ENCODE assay signal across 29 cellular contexts in the genomic region with DNA sequence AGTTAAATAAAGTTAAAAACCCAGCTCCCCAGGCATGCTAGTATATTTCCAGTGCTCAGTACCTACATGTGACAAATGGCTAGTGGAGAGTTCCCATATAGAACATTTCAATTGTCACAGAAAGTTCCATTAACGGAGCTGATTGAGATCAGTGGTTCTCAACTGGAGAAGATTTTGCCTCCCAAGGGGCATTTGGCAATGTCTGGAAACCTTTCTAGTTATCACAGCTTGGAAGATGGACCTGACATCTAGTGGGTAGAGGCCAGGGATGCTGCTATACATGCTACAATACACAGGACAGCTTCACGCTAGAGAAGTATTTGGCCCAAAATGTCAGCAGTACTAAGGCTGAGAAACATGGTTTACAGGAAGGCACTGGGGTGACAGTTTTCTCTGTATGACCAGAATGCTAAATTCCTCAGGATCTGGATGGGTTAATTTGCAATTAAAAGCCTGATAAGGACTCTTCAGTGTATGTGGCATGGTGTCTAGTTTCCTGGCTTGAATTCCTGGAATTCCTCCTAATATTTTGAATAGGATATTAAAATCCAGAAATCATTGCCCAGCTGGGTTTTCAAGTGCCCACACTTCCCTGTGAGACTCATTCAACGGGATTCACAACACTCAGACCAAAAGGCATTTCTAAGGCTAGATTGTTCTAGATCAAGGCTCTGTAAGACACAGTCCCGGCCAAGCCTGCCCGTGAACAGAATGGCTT.
DNase-seq lines count a peak whose midpoint lies in the region; ATAC-seq and TF ChIP-seq lines count a peak whose summit lies in the region.
"Had no signal": no experiment of that assay in that cellular context is flagged by ENCODE, and none has a peak within 500 bp of the region (broad histone marks: within the 10 kb centered on the region; RNA-seq: fewer than 3 reads in every experiment).

No MANE protein-coding gene starts in this region.

- H2BK120ac ChIP-seq in H9 (ENCODE audit: low read depth, low read length, poor library complexity, severe bottlenecking) (no peak overlapping the region), neuronal stem cell (ENCODE audit: low read depth, low read length) (peak overlapping the region; percentile 51)

- no peak overlapping the region for H4K5ac ChIP-seq in H9 (ENCODE audit: insufficient read length, low read depth, low read length)

- H3K4me3 ChIP-seq in neuronal stem cell (ENCODE audit: low read length in 2 of 2), result no peak overlapping the region
- H3K4me3 ChIP-seq: BLaER1 treated with 17β-estradiol and CSF1 and Interleukin-3, amounts not matched to agents 10 nM and 100 nM; gastrocnemius medialis; prostate gland; right lobe of liver; tibial nerve had no signal

- intact Hi-C loops in left cardiac atrium (cut with DNase I), result no loop called here

- H3K36me3 Mint-ChIP-seq in H9 (ENCODE audit: insufficient read depth in 1 of 3, low read depth in 3 of 3), result no peaks in the 10 kb centered on the region

- H4K91ac ChIP-seq in H9 (ENCODE audit: insufficient read length, low read depth, low read length) (no peak overlapping the region), neuronal stem cell (ENCODE audit: low read depth, low read length, poor library complexity) (no peak overlapping the region)

- no peak overlapping the region for H2BK20ac ChIP-seq in H9 (ENCODE audit: low read depth, low read length, poor library complexity, severe bottlenecking)

- H3K4me1 Mint-ChIP-seq in H9, result peaks cover 35 to 41% of the 10 kb centered on the region in 2 experiments
- H3K4me1 Mint-ChIP-seq: activated CD4-positive, alpha-beta memory T cell treated with anti-CD3 and anti-CD28 coated beads, Interleukin-2, amount 10 ng/mL, durations not matched to agents 7 days and 5 days had no signal

- H3K4ac ChIP-seq in H9 (ENCODE audit: low read depth, low read length) (no peak overlapping the region), neuronal stem cell (ENCODE audit: low read length) (no peak overlapping the region)

- H3K79me1 ChIP-seq in H9 (ENCODE audit: insufficient read depth, low read depth, low read length, poor library complexity, severe bottlenecking) (no peaks in the 10 kb centered on the region), neuronal stem cell (ENCODE audit: low read depth, low read length) (no peaks in the 10 kb centered on the region)

- H3K4me1 ChIP-seq in H9 (ENCODE audit: insufficient read depth, low read length) (peaks cover 22% of the 10 kb centered on the region), neuronal stem cell (ENCODE audit: control insufficient read depth in 2 of 2, insufficient read depth in 1 of 2, low read depth in 1 of 2, low read length in 2 of 2) (peaks cover 13 to 24% of the 10 kb centered on the region in 2 donors)
- H3K4me1 ChIP-seq: gastrocnemius medialis, prostate gland, right lobe of liver, tibial nerve had no signal

- no peak overlapping the region for H4K8ac ChIP-seq in H9 (replicated peaks; ENCODE audit: insufficient read length, low read depth, low read length)
- no peak overlapping the region for H4K8ac ChIP-seq in neuronal stem cell (ENCODE audit: low read depth, low read length)

- no peaks in the 10 kb centered on the region for H3K79me2 ChIP-seq in H9 (ENCODE audit: insufficient read depth, low read length)

- H3K9me3 ChIP-seq in H9 (ENCODE audit: control insufficient read depth, low read depth, low read length), result no peaks in the 10 kb centered on the region
- H3K9me3 ChIP-seq in neuronal stem cell (replicated peaks in 1 of 2; ENCODE audit: control insufficient read depth in 2 of 2, insufficient read depth in 1 of 2, low read depth in 1 of 2, low read length in 2 of 2), result no peaks in the 10 kb centered on the region
- H3K9me3 ChIP-seq: BLaER1 treated with 17β-estradiol and CSF1 and Interleukin-3, amounts not matched to agents 10 nM and 100 nM; gastrocnemius medialis; prostate gland; right lobe of liver; tibial nerve had no signal

- H2AK5ac ChIP-seq in H9 (ENCODE audit: insufficient read length, low read length), result no peak overlapping the region
- no peak overlapping the region for H2AK5ac ChIP-seq in neuronal stem cell (ENCODE audit: low read depth, low read length)

- TF ChIP-seq CTCF in H9 (conservative IDR thresholded peaks at IDR 0.05), result no peak

- H3K4me3 Mint-ChIP-seq in H9, result no peak overlapping the region
- H3K4me3 Mint-ChIP-seq: activated CD4-positive, alpha-beta memory T cell treated with anti-CD3 and anti-CD28 coated beads, Interleukin-2, amount 10 ng/mL, durations not matched to agents 7 days and 5 days; T-helper 2 cell treated with Interferon-gamma antibody and Interleukin-4, amounts not matched to agents 5 μg/mL and 100 μg/mL, for 36 hours had no signal

- H3K23me2 ChIP-seq in H9 (ENCODE audit: insufficient read length, low read depth, low read length, poor library complexity, severe bottlenecking), result peaks cover 2% of the 10 kb centered on the region

- peak overlapping the region; percentile 17 for H3K4me2 ChIP-seq in H9 (ENCODE audit: insufficient read depth, insufficient read length, low read length)
- no peak overlapping the region for H3K4me2 ChIP-seq in neuronal stem cell (ENCODE audit: insufficient read depth, low read length, poor library complexity, severe bottlenecking)

- H3K23ac ChIP-seq in H9 (ENCODE audit: insufficient read length, low read depth, low read length), result no peak overlapping the region
- H3K23ac ChIP-seq in neuronal stem cell (ENCODE audit: low read depth, low read length, poor library complexity), result no peak overlapping the region

- DNase-seq in H9, result no peak
- DNase-seq in SK-MEL-5 (ENCODE audit: low read depth, low spot score), result peak; percentile 39
- peak; percentile 10 for DNase-seq in globus pallidus (ENCODE audit: low spot score)
- no peak for DNase-seq in neuronal stem cell (ENCODE audit: low spot score)
- DNase-seq in left cardiac atrium, result no peak
- DNase-seq in DMS53 (lab: John Stamatoyannopoulos, UW), result no peak
- DNase-seq: activated CD4-positive, alpha-beta memory T cell treated with anti-CD3 and anti-CD28 coated beads, Interleukin-2, amount 10 ng/mL, durations not matched to agents 7 days and 5 days; activated CD8-positive, alpha-beta memory T cell treated with anti-CD3 and anti-CD28 coated beads, Interleukin-2, amount 50 U/mL, for 48 hours; activated naive CD4-positive, alpha-beta T cell treated with anti-CD3 and anti-CD28 coated beads, Interleukin-2, amount 50 U/mL, for 16 hours; amniotic stem cell; brain microvascular endothelial cell; cerebellar nuclear complex; COR-L47; gastrocnemius medialis; Karpas-422; left colon; NCI-H1417; NCI-H2029 treated with DMSO at 0.1 percent for 48 hours; NCI-H524 treated with DMSO at 0.1 percent for 48 hours; OCI-M1; right lobe of liver; stimulated activated CD4-positive, alpha-beta T cell treated with anti-CD3 and anti-CD28 coated beads, Interleukin-4, amount 100 ng/mL, for 1 hour had no signal

- H3K27ac ChIP-seq in H9 (ENCODE audit: insufficient read length, low read depth, low read length) (no peak overlapping the region), neuronal stem cell (replicated peaks; ENCODE audit: low read length) (peak overlapping the region; percentile 88)
- H3K27ac ChIP-seq: BLaER1 treated with 17β-estradiol and CSF1 and Interleukin-3, amounts not matched to agents 10 nM and 100 nM; brain microvascular endothelial cell; gastrocnemius medialis; prostate gland; right lobe of liver; tibial nerve had no signal

- H3K14ac ChIP-seq in H9 (ENCODE audit: insufficient read depth, low read length) (no peak overlapping the region), neuronal stem cell (ENCODE audit: low read length) (no peak overlapping the region)

- no peak overlapping the region for H2BK12ac ChIP-seq in H9 (ENCODE audit: insufficient read length, low read depth, low read length)
- H2BK12ac ChIP-seq in neuronal stem cell (ENCODE audit: low read length), result peak overlapping the region; percentile 7

- H4K20me1 ChIP-seq in H9 (ENCODE audit: control insufficient read depth, insufficient read depth, insufficient read length), result no peaks in the 10 kb centered on the region
- H4K20me1 ChIP-seq: BLaER1 treated with 17β-estradiol and CSF1 and Interleukin-3, amounts not matched to agents 10 nM and 100 nM had no signal

- H2BK5ac ChIP-seq in H9 (ENCODE audit: insufficient read length, low read length) (no peak overlapping the region), neuronal stem cell (ENCODE audit: low read length) (no peak overlapping the region)

- ATAC-seq in GM18520 (IDR thresholded peaks at IDR 0.05; ENCODE audit: unreplicated experiment) (no peak), GM21367 (IDR thresholded peaks at IDR 0.05; ENCODE audit: unreplicated experiment) (no peak), left cardiac atrium (no peak)
- ATAC-seq: gastrocnemius medialis, HepG2, left colon, right lobe of liver had no signal

- H3K36me3 ChIP-seq in neuronal stem cell (replicated peaks in 1 of 2; ENCODE audit: control insufficient read depth in 2 of 2, insufficient read depth in 2 of 2, low read length in 2 of 2), result no peaks in the 10 kb centered on the region
- H3K36me3 ChIP-seq: BLaER1 treated with 17β-estradiol and CSF1 and Interleukin-3, amounts not matched to agents 10 nM and 100 nM; brain microvascular endothelial cell; gastrocnemius medialis; prostate gland; right lobe of liver; tibial nerve had no signal

- in situ Hi-C loops in SK-MEL-5 (cut with HindIII; ENCODE audit: low pct_unique_long_range_greater_than_20kb, low sequenced_read_pairs), result no loop called here

- no peak overlapping the region for H3K18ac ChIP-seq in H9 (ENCODE audit: insufficient read length, low read depth, low read length)
- H3K18ac ChIP-seq in neuronal stem cell (ENCODE audit: low read length), result peak overlapping the region; percentile 28

- no peak overlapping the region for H3K56ac ChIP-seq in H9 (ENCODE audit: insufficient read length, low read depth, low read length)

- H2BK15ac ChIP-seq in H9 (ENCODE audit: low read depth, low read length) (no peak overlapping the region), neuronal stem cell (ENCODE audit: low read length) (no peak overlapping the region)

- H3K27me3 ChIP-seq in H9 (ENCODE audit: insufficient read depth, low read length), result no peaks in the 10 kb centered on the region
- no peaks in the 10 kb centered on the region for H3K27me3 ChIP-seq in neuronal stem cell (ENCODE audit: control insufficient read depth in 3 of 3, insufficient read depth in 3 of 3, low read depth in 1 of 3, low read length in 3 of 3)
- H3K27me3 ChIP-seq: BLaER1 treated with 17β-estradiol and CSF1 and Interleukin-3, amounts not matched to agents 10 nM and 100 nM; brain microvascular endothelial cell; gastrocnemius medialis; right lobe of liver; tibial nerve had no signal

- H3K27ac Mint-ChIP-seq in H9, result peak overlapping the region in 2 of 3 experiments; percentile 32 to 93; a peak in 2 of 7 replicates
- H3K27ac Mint-ChIP-seq: activated CD4-positive, alpha-beta memory T cell treated with anti-CD3 and anti-CD28 coated beads, Interleukin-2, amount 10 ng/mL, durations not matched to agents 7 days and 5 days; T-helper 2 cell treated with Interferon-gamma antibody and Interleukin-4, amounts not matched to agents 5 μg/mL and 100 μg/mL, for 36 hours had no signal

- no peak overlapping the region for H2AFZ ChIP-seq in H9 (ENCODE audit: low read length)
- H2AFZ ChIP-seq in neuronal stem cell (ENCODE audit: low read length), result no peak overlapping the region

- no peak overlapping the region for H3T11ph ChIP-seq in H9 (ENCODE audit: low read length)

- no CpG with 5 or more reads among the region's 5 CpGs for WGBS in H9 (ENCODE audit: extremely low coverage, insufficient read length, low lambda C conversion rate)
- WGBS in neuronal stem cell (ENCODE audit: extremely low coverage in 2 of 2, insufficient read length in 2 of 2, insufficient replicate concordance in 1 of 2), 2 donors, result no CpG with 5 or more reads among the region's 5 CpGs

- no peak overlapping the region for H3K9ac ChIP-seq in H9 (ENCODE audit: extremely low read depth, insufficient read length, low read length)
- H3K9ac ChIP-seq in neuronal stem cell (ENCODE audit: low read depth, low read length, poor library complexity), result no peak overlapping the region
- H3K9ac ChIP-seq: BLaER1 treated with 17β-estradiol and CSF1 and Interleukin-3, amounts not matched to agents 10 nM and 100 nM had no signal

- no peaks in the 10 kb centered on the region for H3K27me3 Mint-ChIP-seq in H9 (ENCODE audit: low read depth)
- H3K27me3 Mint-ChIP-seq: activated CD4-positive, alpha-beta memory T cell treated with anti-CD3 and anti-CD28 coated beads, Interleukin-2, amount 10 ng/mL, durations not matched to agents 7 days and 5 days had no signal

- H3K9me3 Mint-ChIP-seq in H9, result no peaks in the 10 kb centered on the region; a peak in 1 of 5 replicates
- H3K9me3 Mint-ChIP-seq: activated CD4-positive, alpha-beta memory T cell treated with anti-CD3 and anti-CD28 coated beads, Interleukin-2, amount 10 ng/mL, durations not matched to agents 7 days and 5 days; T-helper 2 cell treated with Interferon-gamma antibody and Interleukin-4, amounts not matched to agents 5 μg/mL and 100 μg/mL, for 36 hours had no signal

Comparison
In these comparisons a context has a peak if more than half of its experiments do, and no peak if none do; other contexts are left out.
1. DNase-seq: peak in SK-MEL-5 (single experiment) and globus pallidus (single experiment); none in H9 (single experiment), neuronal stem cell (single experiment), left cardiac atrium (single experiment) and DMS53 (single experiment).